In the genomic region with DNA sequence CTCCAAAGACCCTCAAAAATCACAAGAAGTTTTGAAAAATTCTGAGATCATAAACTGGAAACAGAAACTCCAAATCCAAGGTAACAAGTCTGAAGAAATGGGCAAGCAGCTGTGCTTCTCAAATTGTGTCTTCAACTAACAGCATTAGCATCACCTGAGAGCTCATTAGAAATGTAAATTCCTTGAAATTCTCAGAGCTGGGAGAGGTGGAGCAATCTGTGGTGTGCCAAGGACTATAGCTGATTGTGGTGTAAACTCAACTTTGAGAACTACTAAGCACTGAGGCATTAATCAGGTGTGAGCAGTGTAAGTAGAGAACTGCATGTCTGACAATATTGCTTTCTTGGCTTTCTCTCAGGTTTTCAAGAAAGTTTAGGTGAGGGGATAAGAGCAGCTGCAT, we compare ENCODE assay signal across 6 cellular contexts. TPM values are rescaled to one million over a fixed set of nuclear protein-coding genes. Genes with fewer than 3 reads are reported as not detected.
"Had no signal": no experiment of that assay in that cellular context is flagged by ENCODE, and none has a peak within 500 bp of the region (broad histone marks: within the 10 kb centered on the region; RNA-seq: fewer than 3 reads in every experiment).

No MANE protein-coding gene starts in this region.

RNA-seq across cellular contexts. Expression of a gene that starts 7.5 kb away (rescaled TPM):
- total RNA-seq: GM23248, H4, H7, HT-29, IMR-90, K562 had no signal
- polyA plus RNA-seq: GM23248, IMR-90, K562 had no signal
